ENCODE assay signal across 16 cellular contexts in the genomic region with DNA sequence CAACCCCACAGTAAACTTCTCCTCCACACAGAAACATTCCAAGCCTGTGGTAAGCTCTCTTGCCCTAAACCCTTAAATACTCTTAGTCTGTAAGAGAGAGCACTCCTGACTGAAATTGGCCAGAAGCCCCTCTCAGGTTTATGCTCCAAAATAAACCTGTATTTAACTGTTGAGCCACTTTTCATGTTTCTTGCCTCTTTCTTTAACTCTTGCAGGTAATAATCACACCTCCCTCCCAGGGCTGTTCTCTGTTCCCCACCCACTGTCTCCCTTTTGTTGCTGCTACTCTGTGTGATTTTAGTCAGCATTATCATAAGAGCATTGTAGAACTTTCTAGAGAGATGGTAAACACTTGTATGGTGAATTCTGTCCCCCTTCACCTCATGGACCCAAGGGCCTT. TPM values are rescaled to one million over a fixed set of nuclear protein-coding genes. Genes with fewer than 3 reads are reported as not detected.
"Had no signal": no experiment of that assay in that cellular context is flagged by ENCODE, and none has a peak within 500 bp of the region (broad histone marks: within the 10 kb centered on the region; RNA-seq: fewer than 3 reads in every experiment).

No MANE protein-coding gene starts in this region.

- H3K4me3 Mint-ChIP-seq: stimulated activated naive B cell treated with anti-CD40 and anti-IgM and Interleukin-4, amounts not matched to agents 10 μg/mL and 1 μg/mL and 100 μg/mL, for 72 hours; type B pancreatic cell had no signal

- H3K27ac ChIP-seq: cardiac muscle cell, lower lobe of right lung, psoas muscle, right lobe of liver had no signal

- DNase-seq: activated T-cell treated with anti-CD3 and anti-CD28 coated beads, Interleukin-2, amount 50 U/mL, for 48 hours; foreskin melanocyte; head of caudate nucleus; left cardiac atrium; lower lobe of right lung; midbrain; psoas muscle; right lobe of liver; SHP77 treated with DMSO at 0.1 percent for 48 hours; stimulated activated naive B cell treated with anti-CD40 and anti-IgM and Interleukin-4, amounts not matched to agents 10 μg/mL and 1 μg/mL and 100 μg/mL, for 72 hours had no signal

- H3K27ac Mint-ChIP-seq: stimulated activated naive B cell treated with anti-CD40 and anti-IgM and Interleukin-4, amounts not matched to agents 10 μg/mL and 1 μg/mL and 100 μg/mL, for 72 hours; type B pancreatic cell had no signal

- H3K27me3 ChIP-seq: right lobe of liver had no signal

- H3K27me3 Mint-ChIP-seq: stimulated activated naive B cell treated with anti-CD40 and anti-IgM and Interleukin-4, amounts not matched to agents 10 μg/mL and 1 μg/mL and 100 μg/mL, for 72 hours had no signal

- H3K4me3 ChIP-seq: cardiac muscle cell, lower lobe of right lung, psoas muscle, right lobe of liver had no signal

- ATAC-seq: left cardiac atrium; lower lobe of right lung; psoas muscle; right lobe of liver; stimulated activated naive B cell treated with anti-CD40 and anti-IgM and Interleukin-4, amounts not matched to agents 10 μg/mL and 1 μg/mL and 100 μg/mL, for 72 hours had no signal

RNA-seq across cellular contexts. Expression of gene PVALB, which starts 38.8 kb away (rescaled TPM):
- total RNA-seq: activated CD8-positive, alpha-beta memory T cell treated with anti-CD3 and anti-CD28 coated beads for 36 hours; astrocyte; cardiac muscle cell; left cardiac atrium; omental fat pad; T-helper 2 cell treated with Interferon-gamma antibody and Interleukin-4, amounts not matched to agents 100 ng/mL and 5 ng/mL, for 36 hours had no signal
- polyA plus RNA-seq: cardiac muscle cell had no signal
